Comparison of ENCODE assay signal across 16 cellular contexts in the genomic region with DNA sequence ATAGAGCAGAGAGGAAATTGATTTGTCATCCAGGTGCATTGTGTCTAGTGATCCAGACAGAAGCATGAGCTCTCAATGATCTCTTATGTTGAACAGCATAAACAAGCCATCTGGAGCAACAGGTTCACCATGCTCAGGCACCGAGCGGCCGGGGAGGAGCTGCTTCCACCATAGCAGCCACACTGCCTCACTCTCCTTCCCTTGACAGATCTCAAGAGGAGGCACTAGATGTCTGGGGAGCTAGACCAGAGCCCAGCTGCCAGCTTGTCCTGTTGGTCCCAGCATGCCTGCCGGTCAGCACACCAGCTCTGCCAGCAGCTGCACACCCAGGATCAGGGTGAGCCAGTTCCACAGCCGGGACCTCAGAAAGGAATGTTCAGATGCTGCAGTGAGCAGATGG.
"Had no signal": no experiment of that assay in that cellular context is flagged by ENCODE, and none has a peak within 500 bp of the region (broad histone marks: within the 10 kb centered on the region; RNA-seq: fewer than 3 reads in every experiment).

No MANE protein-coding gene starts in this region.

- H3K36me3 ChIP-seq: sigmoid colon, spleen, WERI-Rb-1 had no signal

- H3K27ac ChIP-seq: epithelial cell of prostate, sigmoid colon, spleen, testis, WERI-Rb-1 had no signal

- DNase-seq: activated CD4-positive, alpha-beta T cell treated with anti-CD3 and anti-CD28 coated beads for 1 hour; activated CD4-positive, alpha-beta T cell treated with anti-CD3 and anti-CD28 coated beads, Interleukin-2, amount 50 U/mL, for 48 hours; activated T-cell treated with anti-CD3 and anti-CD28 coated beads for 4 hours; amniotic stem cell; caudate nucleus; endodermal cell; foreskin fibroblast; left ventricle myocardium superior; occipital lobe; sigmoid colon; spleen; stimulated activated CD4-positive, alpha-beta T cell treated with anti-CD3 and anti-CD28 coated beads, Interleukin-4, amount 100 ng/mL, for 4 hours; testis; WERI-Rb-1 had no signal

- H3K4me3 ChIP-seq: sigmoid colon, spleen, testis had no signal

- ATAC-seq: left ventricle myocardium superior; stimulated activated memory B cell treated with anti-CD40 and anti-IgM and Interleukin-4, amounts not matched to agents 10 μg/mL and 1 μg/mL and 100 μg/mL, for 72 hours had no signal

- H3K9me3 ChIP-seq: sigmoid colon, testis had no signal

- H3K27me3 ChIP-seq: sigmoid colon, testis had no signal

- H3K4me1 ChIP-seq: sigmoid colon, spleen, testis had no signal
